In genomic region chr5:180831139-180832080, GRCh38 we compare ENCODE assay signal across 8 cellular contexts. TPM values are rescaled to one million over a fixed set of nuclear protein-coding genes. Genes with fewer than 3 reads are reported as not detected.
DNase-seq lines count a peak whose midpoint lies in the region; ATAC-seq and TF ChIP-seq lines count a peak whose summit lies in the region.

No MANE protein-coding gene starts in this region.

- DNase-seq in DMS153 treated with DMSO at 0.1 percent for 48 hours (lab: John Stamatoyannopoulos, UW; ENCODE audit: unreplicated experiment) = peak; percentile 3
- DNase-seq in GM20000 (ENCODE audit: low spot score) = peak; percentile 89
- DNase-seq in HPDE6-E6E7 (ENCODE audit: extremely low spot score) = peak; percentile 87
- peak; percentile 59 to 74 for DNase-seq in SHP77 (lab: John Stamatoyannopoulos, UW)
- DNase-seq in activated naive CD4-positive, alpha-beta T cell treated with Interleukin-2 at 50 U/mL for 16 hours = peak; percentile 81
- DNase-seq in foreskin keratinocyte = peak in 1 of 2 donors; percentile 61
- DNase-seq in substantia nigra (lab: John Stamatoyannopoulos, UW) = peak; percentile 29 to 92 (median 77)

- peaks cover 16% of the 10 kb centered on the region for H3K36me3 ChIP-seq in neutrophil

- H3K27ac ChIP-seq in foreskin keratinocyte (peak overlapping the region; percentile 75), neutrophil (peak overlapping the region; percentile 97), substantia nigra (ENCODE audit: low read depth, low read length, poor library complexity, severe bottlenecking) (peak overlapping the region; percentile 94)

- H3K4me1 ChIP-seq in foreskin keratinocyte = peaks cover 9% of the 10 kb centered on the region
- peaks cover 28 to 31% of the 10 kb centered on the region in 2 experiments for H3K4me1 ChIP-seq in neutrophil (ENCODE audit: control insufficient read depth in 1 of 2, insufficient read depth in 1 of 2, low read depth in 1 of 2, low read length in 1 of 2)

- H3K9me3 ChIP-seq in neutrophil = no peaks in the 10 kb centered on the region

- peak overlapping the region; percentile 91 to 94 for H3K4me3 ChIP-seq in neutrophil (ENCODE audit: low read depth in 1 of 2, low read length in 1 of 2)

- no peaks in the 10 kb centered on the region for H3K27me3 ChIP-seq in foreskin keratinocyte
- no peaks in the 10 kb centered on the region for H3K27me3 ChIP-seq in neutrophil

- TF ChIP-seq CTCF in GM20000 (IDR thresholded peaks at IDR 0.05; ENCODE audit: extremely low read depth, missing control alignments) = no peak
- peak; percentile 16 for TF ChIP-seq CTCF in foreskin keratinocyte (conservative IDR thresholded peaks at IDR 0.05)
- TF ChIP-seq CTCF in neutrophil (IDR thresholded peaks at IDR 0.05) = peak; percentile 18

- peak; percentile 85 for ATAC-seq in foreskin keratinocyte

RNA-seq across cellular contexts. Expression of gene MGAT1, which starts 28.8 kb away (rescaled TPM):
- 85.6 and 105 TPM in 2 replicates for total RNA-seq in foreskin keratinocyte
- polyA plus RNA-seq in foreskin keratinocyte = 78.9 and 96.4 TPM in 2 replicates

RNA-seq across cellular contexts. Expression of gene ZFP62, which starts 29.7 kb away (rescaled TPM):
- total RNA-seq in foreskin keratinocyte = 16.0 and 18.3 TPM in 2 replicates
- polyA plus RNA-seq in foreskin keratinocyte = 7.6 and 9.2 TPM in 2 replicates
